ENCODE assay signal across 2 cellular contexts in the genomic region with DNA sequence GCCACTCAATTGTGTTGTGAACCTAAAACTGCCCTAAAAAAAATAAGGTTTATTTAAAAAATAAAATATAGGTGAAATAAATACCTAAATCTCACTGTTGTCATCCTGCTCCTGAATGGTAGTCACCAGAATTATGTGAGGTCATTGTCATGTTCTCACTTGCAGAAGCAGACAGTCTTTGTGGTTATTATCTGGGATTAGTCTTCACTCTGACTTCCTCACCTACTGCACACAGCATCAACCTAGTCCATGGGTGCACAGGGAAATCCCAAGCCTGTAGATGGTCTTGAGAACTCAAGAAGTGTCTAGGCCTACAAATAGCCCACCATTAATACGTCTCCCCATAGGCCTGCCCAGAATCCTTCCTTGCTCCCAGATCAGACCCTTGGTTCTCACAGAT.
TF ChIP-seq lines count a peak whose summit lies in the region.

No MANE protein-coding gene starts in this region.

TF ChIP-seq in HCT116, 20 proteins besides CTCF, POLR2A, EP300 and RAD21:
- TF ChIP-seq EZH2phosphoT487 (IDR thresholded peaks at IDR 0.05; ENCODE audit: borderline replicate concordance) (no peak), JUND (IDR thresholded peaks at IDR 0.05) (no peak), ELF1 (IDR thresholded peaks at IDR 0.05; ENCODE audit: borderline replicate concordance, low read depth) (no peak), SRF (IDR thresholded peaks at IDR 0.05; ENCODE audit: low read depth) (no peak), MAX (IDR thresholded peaks at IDR 0.05) (no peak), ZNF274 (IDR thresholded peaks at IDR 0.05; ENCODE audit: low read depth, low read length) (no peak), SIN3A (IDR thresholded peaks at IDR 0.05; ENCODE audit: low read depth) (no peak), POLR2AphosphoS5 (IDR thresholded peaks at IDR 0.05; ENCODE audit: low read depth, low read length) (no peak), SP1 (IDR thresholded peaks at IDR 0.05; ENCODE audit: low read depth) (no peak), ZBTB33 (IDR thresholded peaks at IDR 0.05; ENCODE audit: extremely low read depth, insufficient replicate concordance, low read length) (no peak), TCF7L2 (IDR thresholded peaks at IDR 0.05; ENCODE audit: borderline replicate concordance, extremely low read depth, insufficient read depth, insufficient read length) (no peak), YY1 (IDR thresholded peaks at IDR 0.05; ENCODE audit: extremely low read depth, insufficient replicate concordance, low read depth, low read length) (no peak), FOSL1 (IDR thresholded peaks at IDR 0.05; ENCODE audit: low read depth) (no peak), EZH2 (IDR thresholded peaks at IDR 0.05) (no peak)
- TF ChIP-seq, protein P1, sequence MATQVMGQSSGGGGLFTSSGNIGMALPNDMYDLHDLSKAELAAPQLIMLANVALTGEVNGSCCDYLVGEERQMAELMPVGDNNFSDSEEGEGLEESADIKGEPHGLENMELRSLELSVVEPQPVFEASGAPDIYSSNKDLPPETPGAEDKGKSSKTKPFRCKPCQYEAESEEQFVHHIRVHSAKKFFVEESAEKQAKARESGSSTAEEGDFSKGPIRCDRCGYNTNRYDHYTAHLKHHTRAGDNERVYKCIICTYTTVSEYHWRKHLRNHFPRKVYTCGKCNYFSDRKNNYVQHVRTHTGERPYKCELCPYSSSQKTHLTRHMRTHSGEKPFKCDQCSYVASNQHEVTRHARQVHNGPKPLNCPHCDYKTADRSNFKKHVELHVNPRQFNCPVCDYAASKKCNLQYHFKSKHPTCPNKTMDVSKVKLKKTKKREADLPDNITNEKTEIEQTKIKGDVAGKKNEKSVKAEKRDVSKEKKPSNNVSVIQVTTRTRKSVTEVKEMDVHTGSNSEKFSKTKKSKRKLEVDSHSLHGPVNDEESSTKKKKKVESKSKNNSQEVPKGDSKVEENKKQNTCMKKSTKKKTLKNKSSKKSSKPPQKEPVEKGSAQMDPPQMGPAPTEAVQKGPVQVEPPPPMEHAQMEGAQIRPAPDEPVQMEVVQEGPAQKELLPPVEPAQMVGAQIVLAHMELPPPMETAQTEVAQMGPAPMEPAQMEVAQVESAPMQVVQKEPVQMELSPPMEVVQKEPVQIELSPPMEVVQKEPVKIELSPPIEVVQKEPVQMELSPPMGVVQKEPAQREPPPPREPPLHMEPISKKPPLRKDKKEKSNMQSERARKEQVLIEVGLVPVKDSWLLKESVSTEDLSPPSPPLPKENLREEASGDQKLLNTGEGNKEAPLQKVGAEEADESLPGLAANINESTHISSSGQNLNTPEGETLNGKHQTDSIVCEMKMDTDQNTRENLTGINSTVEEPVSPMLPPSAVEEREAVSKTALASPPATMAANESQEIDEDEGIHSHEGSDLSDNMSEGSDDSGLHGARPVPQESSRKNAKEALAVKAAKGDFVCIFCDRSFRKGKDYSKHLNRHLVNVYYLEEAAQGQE (IDR thresholded peaks at IDR 0.05; ENCODE audit: low read depth): no peak
- TF ChIP-seq, protein P2, sequence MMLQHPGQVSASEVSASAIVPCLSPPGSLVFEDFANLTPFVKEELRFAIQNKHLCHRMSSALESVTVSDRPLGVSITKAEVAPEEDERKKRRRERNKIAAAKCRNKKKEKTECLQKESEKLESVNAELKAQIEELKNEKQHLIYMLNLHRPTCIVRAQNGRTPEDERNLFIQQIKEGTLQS (IDR thresholded peaks at IDR 0.05): no peak

TF ChIP-seq in H1, 55 proteins besides CTCF, POLR2A, EP300 and RAD21:
- TF ChIP-seq SAP30 (IDR thresholded peaks at IDR 0.05; ENCODE audit: insufficient read depth, insufficient replicate concordance, low read length) (no peak), NANOG (IDR thresholded peaks at IDR 0.05; ENCODE audit: insufficient read depth, low read depth, low read length, poor library complexity, severe bottlenecking) (no peak), YY1 (IDR thresholded peaks at IDR 0.05; ENCODE audit: low read depth, low read length) (no peak), RNF2 (IDR thresholded peaks at IDR 0.05; ENCODE audit: borderline replicate concordance, low read depth, low read length, missing control alignments, poor library complexity, severe bottlenecking) (no peak), SP2 (IDR thresholded peaks at IDR 0.05; ENCODE audit: low read length) (no peak), KDM1A (IDR thresholded peaks at IDR 0.05; ENCODE audit: borderline replicate concordance, low read length) (no peak), BRCA1 (IDR thresholded peaks at IDR 0.05; ENCODE audit: low read depth, low read length) (no peak), RBBP5 (IDR thresholded peaks at IDR 0.05; ENCODE audit: borderline replicate concordance, low read depth, low read length) (no peak), RFX5 (IDR thresholded peaks at IDR 0.05; ENCODE audit: borderline replicate concordance, low read depth, low read length) (no peak), SIN3A (conservative IDR thresholded peaks at IDR 0.05 in 1 of 2, IDR thresholded peaks at IDR 0.05 in 1 of 2; ENCODE audit: low read depth in 1 of 2, low read length in 2 of 2) (no peak)
- TF ChIP-seq, protein P2 (IDR thresholded peaks at IDR 0.05; ENCODE audit: insufficient read depth, low read depth, low read length): no peak
